ENCODE assay signal across 12 cellular contexts in the genomic region with DNA sequence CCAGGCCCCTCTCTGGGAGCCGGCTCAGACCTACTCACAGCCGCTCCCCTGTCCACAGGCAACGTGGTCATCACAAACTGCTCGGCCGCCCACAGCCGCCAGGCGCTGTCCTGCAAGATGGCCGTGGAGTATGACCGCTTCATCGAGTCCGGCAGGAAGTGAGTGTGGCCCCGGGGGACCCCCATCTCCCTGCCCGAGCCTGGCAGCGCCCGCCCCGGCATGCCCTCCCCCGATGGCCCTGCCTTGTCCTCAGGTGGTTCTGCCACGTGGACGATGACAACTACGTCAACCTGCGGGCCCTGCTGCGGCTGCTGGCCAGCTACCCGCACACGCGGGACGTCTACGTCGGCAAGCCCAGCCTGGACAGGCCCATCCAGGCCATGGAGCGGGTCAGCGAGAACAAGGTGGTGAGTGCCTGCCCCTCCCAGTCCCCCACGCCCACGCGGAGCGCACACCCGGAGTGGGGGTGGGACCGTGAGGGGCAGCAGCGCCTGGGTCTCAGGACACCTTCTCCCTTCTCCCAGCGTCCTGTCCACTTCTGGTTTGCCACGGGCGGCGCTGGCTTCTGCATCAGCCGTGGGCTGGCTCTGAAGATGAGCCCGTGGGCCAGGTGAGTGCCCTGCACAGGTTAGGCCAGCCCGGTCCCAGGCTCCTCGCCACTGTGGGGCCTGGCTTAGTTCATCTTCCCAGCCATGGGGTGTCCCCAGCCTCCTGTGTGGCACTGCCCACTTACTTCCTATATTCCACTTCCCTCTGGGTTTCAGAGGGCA. TPM values are rescaled to one million over a fixed set of nuclear protein-coding genes. Genes with fewer than 3 reads are reported as not detected.
DNase-seq lines count a peak whose midpoint lies in the region; ATAC-seq, FAIRE-seq and TF ChIP-seq lines count a peak whose summit lies in the region.
"Had no signal": no experiment of that assay in that cellular context is flagged by ENCODE, and none has a peak within 500 bp of the region (broad histone marks: within the 10 kb centered on the region; RNA-seq: fewer than 3 reads in every experiment).

No MANE protein-coding gene starts in this region.

- no peak overlapping the region for H3K4me2 ChIP-seq in mammary epithelial cell (ENCODE audit: insufficient read depth, low read depth, low read length)

- H3K36me3 ChIP-seq in breast epithelium (no peaks in the 10 kb centered on the region), mammary epithelial cell (ENCODE audit: insufficient read depth, low read length) (peaks cover 4% of the 10 kb centered on the region), mucosa of descending colon (ENCODE audit: low read depth) (no peaks in the 10 kb centered on the region), upper lobe of right lung (peaks cover 23% of the 10 kb centered on the region), small intestine (ENCODE audit: control insufficient read depth in 2 of 2, insufficient read depth in 2 of 2, low read length in 2 of 2) (peaks cover 2 to 3% of the 10 kb centered on the region in 2 donors)

- intact Hi-C loops in breast epithelium (cut with DNase I; ENCODE audit: low total_unique reads) (no loop called here), mammary epithelial cell (cut with micrococcal nuclease) (no loop called here), mucosa of descending colon (cut with DNase I, micrococcal nuclease) (no loop called here), upper lobe of right lung (cut with DNase I) (no loop called here)

- H3K36me3 Mint-ChIP-seq in T-helper 1 cell treated with Interleukin-12 subunit alpha and Interleukin-12 subunit beta and Interleukin-4 antibody, amounts not matched to agents 30 μg/mL and 1 μg/mL, for 36 hours (ENCODE audit: low read depth), result peaks cover 31% of the 10 kb centered on the region

- no peak for TF ChIP-seq CTCF in breast epithelium (IDR thresholded peaks at IDR 0.05)
- TF ChIP-seq CTCF in mammary epithelial cell (conservative IDR thresholded peaks at IDR 0.05 in 1 of 2, IDR thresholded peaks at IDR 0.05 in 1 of 2; ENCODE audit: extremely low read depth in 1 of 2, insufficient read depth in 1 of 2, low read depth in 1 of 2, low read length in 2 of 2), result no peak
- no peak for TF ChIP-seq CTCF in mucosa of descending colon (IDR thresholded peaks at IDR 0.05)
- no peak for TF ChIP-seq CTCF in upper lobe of right lung (IDR thresholded peaks at IDR 0.05)

- no peaks in the 10 kb centered on the region for H3K9me3 Mint-ChIP-seq in T-helper 1 cell treated with Interleukin-12 subunit alpha and Interleukin-12 subunit beta and Interleukin-4 antibody, amounts not matched to agents 30 μg/mL and 1 μg/mL, for 36 hours
- H3K9me3 Mint-ChIP-seq: CD8-positive, alpha-beta memory T cell had no signal

- 67% methylated on average over 7 of the region's 45 CpGs for WGBS in mammary epithelial cell (ENCODE audit: low coverage, missing lambda C conversion rate)
- 56 to 82% (median 78%) methylated on average over 41 to 45 of the region's 45 CpGs for WGBS in small intestine, 3 donors

- H3K79me2 ChIP-seq in mammary epithelial cell (ENCODE audit: insufficient read depth, low read length), result peaks cover 33% of the 10 kb centered on the region

- dilution Hi-C loops in mammary epithelial cell (cut with HindIII; ENCODE audit: low sequenced_read_pairs), result no loop called here

- no peaks in the 10 kb centered on the region for H3K27me3 Mint-ChIP-seq in T-helper 1 cell treated with Interleukin-12 subunit alpha and Interleukin-12 subunit beta and Interleukin-4 antibody, amounts not matched to agents 30 μg/mL and 1 μg/mL, for 36 hours (ENCODE audit: low read depth)

- H3K4me1 Mint-ChIP-seq in T-helper 1 cell treated with Interleukin-12 subunit alpha and Interleukin-12 subunit beta and Interleukin-4 antibody, amounts not matched to agents 30 μg/mL and 1 μg/mL, for 36 hours (ENCODE audit: low read depth), result peaks cover 41% of the 10 kb centered on the region

- H3K9me3 ChIP-seq in breast epithelium (no peaks in the 10 kb centered on the region), mammary epithelial cell (replicated peaks; ENCODE audit: insufficient read depth, low read length) (no peaks in the 10 kb centered on the region), mucosa of descending colon (no peaks in the 10 kb centered on the region), upper lobe of right lung (no peaks in the 10 kb centered on the region), small intestine (ENCODE audit: control insufficient read depth, low read depth) (no peaks in the 10 kb centered on the region)

- FAIRE-seq in small intestine (lab: Jason Lieb, UNC), result no peak

- in situ Hi-C loops in mammary epithelial cell (cut with MboI; ENCODE audit: low sequenced_read_pairs in 2 of 2), result no loop called here

- no peak overlapping the region for H3K4me3 Mint-ChIP-seq in T-helper 1 cell treated with Interleukin-12 subunit alpha and Interleukin-12 subunit beta and Interleukin-4 antibody, amounts not matched to agents 30 μg/mL and 1 μg/mL, for 36 hours

- H3K4me1 ChIP-seq in breast epithelium, result peaks cover 41 to 58% of the 10 kb centered on the region in 2 donors
- H3K4me1 ChIP-seq in mammary epithelial cell (ENCODE audit: insufficient read depth, low read length), result peaks cover 79% of the 10 kb centered on the region
- peaks cover 80% of the 10 kb centered on the region for H3K4me1 ChIP-seq in mucosa of descending colon (ENCODE audit: low read depth)
- H3K4me1 ChIP-seq in upper lobe of right lung, result peaks cover 82% of the 10 kb centered on the region
- H3K4me1 ChIP-seq in small intestine (ENCODE audit: control insufficient read depth in 2 of 2, insufficient read depth in 1 of 2, low read depth in 1 of 2, low read length in 1 of 2), result peaks cover 12% of the 10 kb centered on the region in 2 donors

- CTCF ChIA-PET in mammary epithelial cell (lab: Charles Lee; ENCODE audit: low non-redundant PET), result no interaction called here

- no TSS peak for BruUV-seq in mammary epithelial cell (replicated peaks; lab: Mats Ljungman, UMichigan)

- H4K20me1 ChIP-seq in mammary epithelial cell (ENCODE audit: insufficient read depth, low read length), result no peaks in the 10 kb centered on the region

- peak overlapping the region; percentile 79 to 81 for H3K27ac ChIP-seq in breast epithelium
- H3K27ac ChIP-seq in mammary epithelial cell (ENCODE audit: insufficient read depth, low read depth, low read length), result no peak overlapping the region
- no peak overlapping the region for H3K27ac ChIP-seq in upper lobe of right lung
- no peak overlapping the region for H3K27ac ChIP-seq in small intestine (ENCODE audit: low read depth in 1 of 2, low read length in 1 of 2)

- H3K9ac ChIP-seq in mammary epithelial cell (ENCODE audit: insufficient read depth, low read length), result no peak overlapping the region

- ATAC-seq in mucosa of descending colon (no peak), upper lobe of right lung (peak; percentile 3)

- DNase-seq in breast epithelium (ENCODE audit: low spot score in 2 of 2) (no peak), mammary epithelial cell (no peak), mucosa of descending colon (peak; percentile 38 to 73 (median 63)), upper lobe of right lung (no peak), small intestine (no peak), D341Med (ENCODE audit: low spot score) (no peak), ecto neural progenitor cell (ENCODE audit: low spot score) (no peak)
- DNase-seq: activated gamma-delta T cell treated with Interleukin-2 at 50 U/mL for 16 hours; CD8-positive, alpha-beta memory T cell; mesendoderm had no signal

- H3K27me3 ChIP-seq in breast epithelium (no peaks in the 10 kb centered on the region), mammary epithelial cell (ENCODE audit: insufficient read depth, low read length) (no peaks in the 10 kb centered on the region), upper lobe of right lung (no peaks in the 10 kb centered on the region), small intestine (ENCODE audit: control insufficient read depth in 2 of 2, insufficient read depth in 2 of 2, low read length in 2 of 2) (no peaks in the 10 kb centered on the region)

- peak overlapping the region; percentile 59 for H3K27ac Mint-ChIP-seq in T-helper 1 cell treated with Interleukin-12 subunit alpha and Interleukin-12 subunit beta and Interleukin-4 antibody, amounts not matched to agents 30 μg/mL and 1 μg/mL, for 36 hours

- no peak overlapping the region for H2AFZ ChIP-seq in mammary epithelial cell (ENCODE audit: low read depth, low read length)

- peak overlapping the region in 1 of 3 donors; percentile 19 for H3K4me3 ChIP-seq in breast epithelium
- H3K4me3 ChIP-seq in mammary epithelial cell (replicated peaks in 1 of 3; ENCODE audit: insufficient read depth in 1 of 3, low read depth in 2 of 3, low read length in 3 of 3), result no peak overlapping the region
- H3K4me3 ChIP-seq in mucosa of descending colon, result no peak overlapping the region
- H3K4me3 ChIP-seq in upper lobe of right lung, result no peak overlapping the region
- no peak overlapping the region for H3K4me3 ChIP-seq in small intestine (ENCODE audit: low read depth in 1 of 2, low read length in 2 of 2)

- no peak for TF ChIP-seq POLR2A in breast epithelium (IDR thresholded peaks at IDR 0.05)

RNA-seq across cellular contexts. Expression of gene LFNG, which starts 5.8 kb away (rescaled TPM):
- total RNA-seq in breast epithelium (10 to 100 TPM in 1 of 3 donors, 1 to 10 TPM in 2; 5.0 to 16.4 (median 9.1) TPM), mammary epithelial cell (100 to 1,000 TPM in 1 of 2 donors, 10 to 100 TPM in 1; 29.7 to 105 TPM), mucosa of descending colon (10 to 100 TPM; 31.7 to 95.0 (median 71.7) TPM), upper lobe of right lung (35.4 TPM)
- polyA plus RNA-seq in mammary epithelial cell (35.5 TPM), small intestine (10 to 100 TPM; 10.5 to 39.3 (median 15.4) TPM)
- 15.9 TPM for polyA minus RNA-seq in mammary epithelial cell

RNA-seq across cellular contexts. Expression of gene BRAT1, which starts 30.0 kb away (rescaled TPM):
- total RNA-seq in breast epithelium, result 10 to 100 TPM; 20.8 to 36.4 (median 28.4) TPM
- total RNA-seq in mammary epithelial cell, result 10 to 100 TPM; 20.5 to 25.3 TPM
- 15.3 TPM for polyA plus RNA-seq in mammary epithelial cell
- polyA minus RNA-seq in mammary epithelial cell, result 20.8 TPM
- 10 to 100 TPM; 20.7 to 27.9 (median 22.1) TPM for total RNA-seq in mucosa of descending colon
- total RNA-seq in upper lobe of right lung, result 24.1 TPM
- polyA plus RNA-seq in small intestine, result 10 to 100 TPM; 25.6 to 40.3 (median 30.8) TPM

RNA-seq across cellular contexts. Expression of gene IQCE, which starts 33.4 kb away (rescaled TPM):
- total RNA-seq in breast epithelium (10 to 100 TPM; 13.4 to 22.7 (median 13.8) TPM), mammary epithelial cell (10 to 100 TPM; 13.3 to 15.1 TPM), mucosa of descending colon (10 to 100 TPM; 27.9 to 41.2 (median 35.9) TPM), upper lobe of right lung (22.2 TPM)
- polyA plus RNA-seq in mammary epithelial cell (5.4 TPM), small intestine (10 to 100 TPM; 11.1 to 20.8 (median 19.9) TPM)
- polyA minus RNA-seq in mammary epithelial cell, result 6.2 TPM

RNA-seq across cellular contexts. Expression of gene GRIFIN, which starts 49.1 kb away (rescaled TPM):
- total RNA-seq in breast epithelium (not detected), mammary epithelial cell (not detected), mucosa of descending colon (not detected), upper lobe of right lung (not detected)
- polyA plus RNA-seq in mammary epithelial cell (not detected), small intestine (not detected)
- not detected for polyA minus RNA-seq in mammary epithelial cell
- total RNA-seq: CD8-positive, alpha-beta memory T cell; skeletal muscle tissue had no signal
- polyA plus RNA-seq: CD8-positive, alpha-beta memory T cell had no signal

Comparison
In these comparisons a context has a peak if more than half of its experiments do, and no peak if none do; other contexts are left out.
1. H3K27ac ChIP-seq: peak in breast epithelium (2 of 2); none in mammary epithelial cell (single experiment), upper lobe of right lung (single experiment) and small intestine (0 of 2).
2. DNase-seq: peak in mucosa of descending colon (3 of 3); none in breast epithelium (0 of 2), mammary epithelial cell (single experiment), upper lobe of right lung (single experiment), small intestine (single experiment), D341Med (single experiment) and ecto neural progenitor cell (single experiment).